18 cellular contexts compared by ENCODE assay signal in the genomic region with DNA sequence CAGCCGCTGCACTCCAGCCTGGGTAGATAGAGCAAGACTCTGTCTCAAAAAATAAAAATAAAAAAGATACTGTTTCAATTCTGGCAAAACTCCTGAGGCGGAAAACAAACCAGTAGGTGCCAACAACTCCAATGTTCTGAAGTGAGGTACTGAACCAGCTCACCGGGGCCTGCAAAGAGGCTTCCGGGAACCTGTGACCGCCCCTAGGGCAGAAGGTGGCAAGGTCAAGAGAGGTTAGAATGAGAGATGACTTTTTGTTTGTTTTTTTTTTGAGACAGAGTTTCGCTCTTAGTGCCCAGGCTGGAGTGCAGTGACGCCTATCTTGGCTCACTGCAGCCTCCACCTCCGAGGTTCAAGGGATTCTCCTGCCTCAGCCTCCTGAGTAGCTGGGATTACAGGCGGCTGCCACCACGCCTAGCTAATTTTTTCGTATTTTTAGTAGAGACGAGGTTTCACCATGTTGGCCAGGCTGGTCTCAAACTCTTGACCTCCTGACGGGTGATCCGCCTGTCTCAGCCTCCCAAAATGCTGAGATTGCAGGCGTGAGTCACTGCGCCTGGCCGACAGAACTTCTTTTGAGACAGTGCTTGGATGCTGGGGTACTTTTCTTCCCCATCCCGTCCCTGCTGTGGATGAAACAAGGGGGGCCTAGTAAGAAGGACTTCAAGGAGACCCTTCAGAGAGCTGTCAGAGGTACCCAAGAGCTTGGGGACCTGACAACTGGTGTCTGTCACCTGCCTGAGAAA.
DNase-seq lines count a peak whose midpoint lies in the region; ATAC-seq and TF ChIP-seq lines count a peak whose summit lies in the region.
"Had no signal": no experiment of that assay in that cellular context is flagged by ENCODE, and none has a peak within 500 bp of the region (broad histone marks: within the 10 kb centered on the region; RNA-seq: fewer than 3 reads in every experiment).

No MANE protein-coding gene starts in this region.

- H3K4me3 ChIP-seq in Panc1 (ENCODE audit: low read depth in 2 of 2, low read length in 2 of 2) (no peak overlapping the region), liver (ENCODE audit: low read depth in 1 of 3, low read length in 3 of 3) (no peak overlapping the region), parathyroid adenoma (ENCODE audit: low read depth, low read length) (no peak overlapping the region), tibial artery (no peak overlapping the region), testis (no peak overlapping the region)
- H3K4me3 ChIP-seq: SJCRH30 had no signal

- H3K4me2 ChIP-seq in parathyroid adenoma (ENCODE audit: low read length): peak overlapping the region; percentile 21

- no peak for TF ChIP-seq POLR2A in testis (IDR thresholded peaks at IDR 0.05)

- no peak overlapping the region for H3K9ac ChIP-seq in liver (ENCODE audit: low read depth in 1 of 2, low read length in 2 of 2)
- H3K9ac ChIP-seq in parathyroid adenoma: no peak overlapping the region

- TF ChIP-seq RAD21 in liver (IDR thresholded peaks at IDR 0.05): peak in 1 of 2 donors; percentile 47

- CTCF ChIA-PET in Panc1 (lab: Charles Lee): no interaction called here

- H3K9me3 ChIP-seq in Panc1 (ENCODE audit: control insufficient read depth, insufficient read depth, low read depth, low read length): no peaks in the 10 kb centered on the region
- no peaks in the 10 kb centered on the region for H3K9me3 ChIP-seq in liver (ENCODE audit: control insufficient read depth in 4 of 4, low read length in 3 of 4)
- no peaks in the 10 kb centered on the region for H3K9me3 ChIP-seq in parathyroid adenoma (ENCODE audit: control insufficient read depth, low read length)
- no peaks in the 10 kb centered on the region for H3K9me3 ChIP-seq in tibial artery
- H3K9me3 ChIP-seq in testis: no peaks in the 10 kb centered on the region
- H3K9me3 ChIP-seq: SJCRH30 had no signal

- 69% methylated on average over 18 of the region's 18 CpGs for WGBS in liver
- 82 to 84% methylated on average over 17 to 18 of the region's 18 CpGs for WGBS in testis, 2 donors

- H3K4me1 ChIP-seq in Panc1 (ENCODE audit: control insufficient read depth, insufficient read depth, low read length): peaks cover 28% of the 10 kb centered on the region
- peaks cover 0 to 28% (median 11%) of the 10 kb centered on the region in 4 donors for H3K4me1 ChIP-seq in liver (ENCODE audit: control insufficient read depth in 4 of 4, insufficient read depth in 4 of 4, low read length in 3 of 4)
- H3K4me1 ChIP-seq in parathyroid adenoma: peaks cover 45% of the 10 kb centered on the region
- H3K4me1 ChIP-seq in tibial artery: peaks cover 0 to 52% (median 37%) of the 10 kb centered on the region in 4 donors
- H3K4me1 ChIP-seq in testis: peaks cover 20% of the 10 kb centered on the region

- in situ Hi-C loops in Panc1 (cut with HindIII; ENCODE audit: low pct_unique_long_range_greater_than_20kb, low sequenced_read_pairs): no loop called here

- H3K27ac ChIP-seq in Panc1 (ENCODE audit: low read length) (peak overlapping the region; percentile 84; the same call in 1 of the 2 replicates), liver (ENCODE audit: low read depth in 1 of 2, low read length in 2 of 2) (peak overlapping the region; percentile 77 to 82), parathyroid adenoma (peak overlapping the region; percentile 98), tibial artery (peak overlapping the region; percentile 74 to 77), testis (no peak overlapping the region)
- H3K27ac ChIP-seq: SJCRH30 had no signal

- no peak for DNase-seq in Panc1 (ENCODE audit: low read depth, low spot score)
- peak in 1 of 2 donors; percentile 57 for DNase-seq in tibial artery
- DNase-seq in SK-N-DZ (ENCODE audit: low spot score): no peak
- DNase-seq in testis: no peak
- no peak for DNase-seq in COLO829 (ENCODE audit: low spot score)
- DNase-seq: CD8-positive, alpha-beta T cell; EL; GF-D8; Karpas-422; MV-4-11; NCI-H1105 treated with DMSO at 0.1 percent for 48 hours; NCI-H2029 treated with DMSO at 0.1 percent for 48 hours; NCI-H2171; NCI-H524; NCI-H774; SJCRH30 had no signal

- H3K27me3 ChIP-seq in Panc1 (ENCODE audit: control insufficient read depth, insufficient read depth, low read length) (no peaks in the 10 kb centered on the region), liver (ENCODE audit: control insufficient read depth in 4 of 4, insufficient read depth in 4 of 4, low read length in 3 of 4) (no peaks in the 10 kb centered on the region), parathyroid adenoma (ENCODE audit: control insufficient read depth, insufficient read depth, low read length) (no peaks in the 10 kb centered on the region), tibial artery (no peaks in the 10 kb centered on the region), testis (no peaks in the 10 kb centered on the region)

- no peaks in the 10 kb centered on the region for H3K36me3 ChIP-seq in Panc1 (ENCODE audit: control insufficient read depth, insufficient read depth, low read length)
- H3K36me3 ChIP-seq in liver (ENCODE audit: control insufficient read depth in 4 of 4, insufficient read depth in 3 of 4, low read depth in 1 of 4, low read length in 3 of 4): no peaks in the 10 kb centered on the region
- no peaks in the 10 kb centered on the region for H3K36me3 ChIP-seq in parathyroid adenoma (ENCODE audit: control insufficient read depth, insufficient read depth, low read length)
- no peaks in the 10 kb centered on the region for H3K36me3 ChIP-seq in tibial artery
- no peaks in the 10 kb centered on the region for H3K36me3 ChIP-seq in testis (ENCODE audit: low read depth, missing control alignments)
- H3K36me3 ChIP-seq: SJCRH30 had no signal

- H2AFZ ChIP-seq in parathyroid adenoma: no peak overlapping the region

- intact Hi-C loops in Panc1 (cut with micrococcal nuclease; ENCODE audit: unreplicated experiment): no loop called here
- intact Hi-C loops in tibial artery (cut with DNase I; ENCODE audit: low total_unique reads): no loop called here
- intact Hi-C loops in testis (cut with DNase I; ENCODE audit: low total_unique reads): loop anchor here (10.0 kb wide), 1 partner anchor 153 kb away; the partner anchor contains the start of gene SPSB1

- ATAC-seq in Panc1: no peak
- ATAC-seq: CD8-positive, alpha-beta T cell had no signal

- no TSS peak for BruUV-seq in Panc1 (replicated peaks; lab: Mats Ljungman, UMichigan)

- TF ChIP-seq CTCF in Panc1 (IDR thresholded peaks at IDR 0.05): no peak
- TF ChIP-seq CTCF in liver (IDR thresholded peaks at IDR 0.05; ENCODE audit: low read depth, low read length, missing input control): no peak
- no peak for TF ChIP-seq CTCF in parathyroid adenoma (IDR thresholded peaks at IDR 0.05)
- TF ChIP-seq CTCF in tibial artery (IDR thresholded peaks at IDR 0.05): no peak
- no peak for TF ChIP-seq CTCF in testis (IDR thresholded peaks at IDR 0.05)

- H3K79me2 ChIP-seq in parathyroid adenoma: no peaks in the 10 kb centered on the region

- POLR2A ChIA-PET in Panc1 (lab: Charles Lee): no interaction called here

TF ChIP-seq in liver, 16 proteins besides CTCF, POLR2A, EP300 and RAD21 (continues in another document):
- TF ChIP-seq EGR1 (IDR thresholded peaks at IDR 0.05; ENCODE audit: low read depth in 2 of 2) (peak in 1 of 2 donors; percentile 20), SP1 (IDR thresholded peaks at IDR 0.05) (peak; percentile 84), FOXA1 (IDR thresholded peaks at IDR 0.05) (no peak), NR2F2 (IDR thresholded peaks at IDR 0.05) (peak; percentile 65), REST (IDR thresholded peaks at IDR 0.05) (peak; percentile 34), HNF4G (IDR thresholded peaks at IDR 0.05) (peak; percentile 30), RXRA (IDR thresholded peaks at IDR 0.05) (peak; percentile 92 to 95), JUND (IDR thresholded peaks at IDR 0.05) (peak in 1 of 2 donors; percentile 42), GABPA (IDR thresholded peaks at IDR 0.05 in 1 of 2, conservative IDR thresholded peaks at IDR 0.05 in 1 of 2) (no peak), HNF4A (conservative IDR thresholded peaks at IDR 0.05) (peak; percentile 73), YY1 (IDR thresholded peaks at IDR 0.05) (peak; percentile 34), FOXA2 (IDR thresholded peaks at IDR 0.05) (no peak), TAF1 (conservative IDR thresholded peaks at IDR 0.05) (no peak)
- TF ChIP-seq, protein P1, sequence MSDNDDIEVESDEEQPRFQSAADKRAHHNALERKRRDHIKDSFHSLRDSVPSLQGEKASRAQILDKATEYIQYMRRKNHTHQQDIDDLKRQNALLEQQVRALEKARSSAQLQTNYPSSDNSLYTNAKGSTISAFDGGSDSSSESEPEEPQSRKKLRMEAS (IDR thresholded peaks at IDR 0.05): no peak
- TF ChIP-seq, protein P2, sequence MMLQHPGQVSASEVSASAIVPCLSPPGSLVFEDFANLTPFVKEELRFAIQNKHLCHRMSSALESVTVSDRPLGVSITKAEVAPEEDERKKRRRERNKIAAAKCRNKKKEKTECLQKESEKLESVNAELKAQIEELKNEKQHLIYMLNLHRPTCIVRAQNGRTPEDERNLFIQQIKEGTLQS (IDR thresholded peaks at IDR 0.05): no peak

Comparison
In these comparisons a context has a peak if more than half of its experiments do, and no peak if none do; other contexts are left out.
1. H3K27ac ChIP-seq: peak in Panc1 (single experiment), liver (2 of 2), parathyroid adenoma (single experiment) and tibial artery (2 of 2); none in testis (0 of 2).